ENCODE assay signal across 1 cellular context in the genomic region with DNA sequence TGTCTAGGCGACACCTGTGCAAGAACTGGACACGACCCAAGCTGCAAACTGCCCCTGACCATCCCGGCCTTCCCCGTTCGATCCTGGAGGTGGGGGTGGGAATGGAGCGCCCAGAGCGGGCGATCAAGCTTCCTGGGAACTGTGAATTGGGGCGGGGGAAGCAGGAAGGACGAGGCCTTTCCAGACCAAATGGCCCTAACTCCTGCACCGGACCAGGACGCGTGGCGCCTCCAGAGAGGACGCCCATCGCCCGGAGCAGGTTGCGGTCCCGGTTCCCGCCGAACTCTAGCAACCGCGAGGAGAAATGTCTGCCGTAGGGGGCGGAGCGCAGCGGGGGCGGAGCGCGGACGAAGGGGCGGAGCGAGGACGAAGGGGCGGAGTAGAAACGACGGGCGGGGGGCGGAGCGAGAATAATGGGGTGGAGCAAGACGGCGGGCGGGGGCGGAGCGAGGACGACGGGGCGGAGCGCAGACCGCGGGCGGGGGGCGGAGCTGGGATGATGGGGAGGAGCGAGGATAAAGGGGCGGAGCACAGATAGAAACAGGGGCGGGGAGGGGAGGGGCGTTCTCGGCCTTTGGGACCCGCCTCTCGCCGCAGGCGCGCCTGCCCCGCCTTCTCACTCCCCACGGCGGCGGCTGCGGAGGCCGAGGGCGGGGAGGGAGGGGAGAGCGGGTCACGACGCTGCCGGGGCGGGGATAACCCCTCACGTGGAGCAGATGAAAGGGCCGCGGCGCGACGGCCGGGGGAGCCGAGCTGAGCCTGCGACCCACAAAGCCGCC.
TF ChIP-seq lines count a peak whose summit lies in the region.

A gene (plus strand): TSS at position 695 of the 779 bp plus-strand sequence. CDS start 195 bp downstream, outside the sequence.

TF ChIP-seq in HepG2, 621 proteins besides CTCF, POLR2A, EP300 and RAD21 (continued from another document and continues in another):
- TF ChIP-seq ZNF562 (CRISPR knock-in tag; IDR thresholded peaks at IDR 0.05; ENCODE audit: borderline replicate concordance) = no peak
- peak; percentile 43; the same call in 1 of the 2 replicates for TF ChIP-seq ARNT2 (CRISPR knock-in tag; IDR thresholded peaks at IDR 0.05; ENCODE audit: low read depth)
- TF ChIP-seq, protein P1, sequence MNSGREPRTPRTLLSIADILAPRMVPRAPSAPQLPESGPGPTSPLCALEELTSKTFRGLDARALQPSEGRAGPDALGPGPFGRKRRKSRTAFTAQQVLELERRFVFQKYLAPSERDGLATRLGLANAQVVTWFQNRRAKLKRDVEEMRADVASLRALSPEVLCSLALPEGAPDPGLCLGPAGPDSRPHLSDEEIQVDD (CRISPR knock-in tag; IDR thresholded peaks at IDR 0.05; ENCODE audit: borderline replicate concordance) = no peak
- TF ChIP-seq, protein P2, sequence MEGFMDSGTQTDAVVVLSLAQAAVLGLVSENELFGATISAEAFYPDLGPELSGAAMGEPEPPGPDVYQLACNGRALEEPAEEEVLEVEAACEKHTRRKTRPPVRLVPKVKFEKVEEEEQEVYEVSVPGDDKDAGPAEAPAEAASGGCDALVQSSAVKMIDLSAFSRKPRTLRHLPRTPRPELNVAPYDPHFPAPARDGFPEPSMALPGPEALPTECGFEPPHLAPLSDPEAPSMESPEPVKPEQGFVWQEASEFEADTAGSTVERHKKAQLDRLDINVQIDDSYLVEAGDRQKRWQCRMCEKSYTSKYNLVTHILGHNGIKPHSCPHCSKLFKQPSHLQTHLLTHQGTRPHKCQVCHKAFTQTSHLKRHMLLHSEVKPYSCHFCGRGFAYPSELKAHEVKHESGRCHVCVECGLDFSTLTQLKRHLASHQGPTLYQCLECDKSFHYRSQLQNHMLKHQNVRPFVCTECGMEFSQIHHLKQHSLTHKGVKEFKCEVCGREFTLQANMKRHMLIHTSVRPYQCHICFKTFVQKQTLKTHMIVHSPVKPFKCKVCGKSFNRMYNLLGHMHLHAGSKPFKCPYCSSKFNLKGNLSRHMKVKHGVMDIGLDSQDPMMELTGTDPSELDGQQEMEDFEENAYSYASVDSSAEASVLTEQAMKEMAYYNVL (CRISPR knock-in tag; IDR thresholded peaks at IDR 0.05; ENCODE audit: borderline replicate concordance) = no peak
- no peak for TF ChIP-seq ATM (IDR thresholded peaks at IDR 0.05; ENCODE audit: borderline replicate concordance)
- no peak; the same call in 1 of the 2 replicates for TF ChIP-seq NKX3-1 (CRISPR knock-in tag; IDR thresholded peaks at IDR 0.05)
- TF ChIP-seq ZSCAN31 (CRISPR knock-in tag; IDR thresholded peaks at IDR 0.05; ENCODE audit: low read depth) = peak; percentile 62; the same call in 1 of the 2 replicates
- TF ChIP-seq ZNF720 (CRISPR knock-in tag; IDR thresholded peaks at IDR 0.05) = no peak
- TF ChIP-seq YEATS2 (CRISPR knock-in tag; IDR thresholded peaks at IDR 0.05; ENCODE audit: borderline replicate concordance) = no peak
- TF ChIP-seq, protein P3, sequence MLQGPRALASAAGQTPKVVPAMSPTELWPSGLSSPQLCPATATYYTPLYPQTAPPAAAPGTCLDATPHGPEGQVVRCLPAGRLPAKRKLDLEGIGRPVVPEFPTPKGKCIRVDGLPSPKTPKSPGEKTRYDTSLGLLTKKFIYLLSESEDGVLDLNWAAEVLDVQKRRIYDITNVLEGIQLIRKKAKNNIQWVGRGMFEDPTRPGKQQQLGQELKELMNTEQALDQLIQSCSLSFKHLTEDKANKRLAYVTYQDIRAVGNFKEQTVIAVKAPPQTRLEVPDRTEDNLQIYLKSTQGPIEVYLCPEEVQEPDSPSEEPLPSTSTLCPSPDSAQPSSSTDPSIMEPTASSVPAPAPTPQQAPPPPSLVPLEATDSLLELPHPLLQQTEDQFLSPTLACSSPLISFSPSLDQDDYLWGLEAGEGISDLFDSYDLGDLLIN (CRISPR knock-in tag; IDR thresholded peaks at IDR 0.05; ENCODE audit: borderline replicate concordance) = no peak
- no peak for TF ChIP-seq SRY (CRISPR knock-in tag; IDR thresholded peaks at IDR 0.05)
- peak; percentile 82; the same call in 1 of the 2 replicates for TF ChIP-seq ZNF891 (CRISPR knock-in tag; IDR thresholded peaks at IDR 0.05)
- TF ChIP-seq, protein P4, sequence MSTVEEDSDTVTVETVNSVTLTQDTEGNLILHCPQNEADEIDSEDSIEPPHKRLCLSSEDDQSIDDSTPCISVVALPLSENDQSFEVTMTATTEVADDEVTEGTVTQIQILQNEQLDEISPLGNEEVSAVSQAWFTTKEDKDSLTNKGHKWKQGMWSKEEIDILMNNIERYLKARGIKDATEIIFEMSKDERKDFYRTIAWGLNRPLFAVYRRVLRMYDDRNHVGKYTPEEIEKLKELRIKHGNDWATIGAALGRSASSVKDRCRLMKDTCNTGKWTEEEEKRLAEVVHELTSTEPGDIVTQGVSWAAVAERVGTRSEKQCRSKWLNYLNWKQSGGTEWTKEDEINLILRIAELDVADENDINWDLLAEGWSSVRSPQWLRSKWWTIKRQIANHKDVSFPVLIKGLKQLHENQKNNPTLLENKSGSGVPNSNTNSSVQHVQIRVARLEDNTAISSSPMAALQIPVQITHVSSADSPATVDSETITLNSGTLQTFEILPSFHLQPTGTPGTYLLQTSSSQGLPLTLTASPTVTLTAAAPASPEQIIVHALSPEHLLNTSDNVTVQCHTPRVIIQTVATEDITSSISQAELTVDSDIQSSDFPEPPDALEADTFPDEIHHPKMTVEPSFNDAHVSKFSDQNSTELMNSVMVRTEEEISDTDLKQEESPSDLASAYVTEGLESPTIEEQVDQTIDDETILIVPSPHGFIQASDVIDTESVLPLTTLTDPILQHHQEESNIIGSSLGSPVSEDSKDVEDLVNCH (CRISPR knock-in tag; IDR thresholded peaks at IDR 0.05) = no peak
- no peak for TF ChIP-seq ZNF460 (CRISPR knock-in tag; IDR thresholded peaks at IDR 0.05; ENCODE audit: borderline replicate concordance)
- TF ChIP-seq, protein P5, sequence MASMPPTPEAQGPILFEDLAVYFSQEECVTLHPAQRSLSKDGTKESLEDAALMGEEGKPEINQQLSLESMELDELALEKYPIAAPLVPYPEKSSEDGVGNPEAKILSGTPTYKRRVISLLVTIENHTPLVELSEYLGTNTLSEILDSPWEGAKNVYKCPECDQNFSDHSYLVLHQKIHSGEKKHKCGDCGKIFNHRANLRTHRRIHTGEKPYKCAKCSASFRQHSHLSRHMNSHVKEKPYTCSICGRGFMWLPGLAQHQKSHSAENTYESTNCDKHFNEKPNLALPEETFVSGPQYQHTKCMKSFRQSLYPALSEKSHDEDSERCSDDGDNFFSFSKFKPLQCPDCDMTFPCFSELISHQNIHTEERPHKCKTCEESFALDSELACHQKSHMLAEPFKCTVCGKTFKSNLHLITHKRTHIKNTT (CRISPR knock-in tag; IDR thresholded peaks at IDR 0.05) = no peak
- TF ChIP-seq ZFP1 (CRISPR knock-in tag; IDR thresholded peaks at IDR 0.05) = no peak
- TF ChIP-seq RBAK (CRISPR knock-in tag; IDR thresholded peaks at IDR 0.05) = 0 out of 2 replicates have a peak, but pooled peaks have one; percentile 37
- TF ChIP-seq, protein P6, sequence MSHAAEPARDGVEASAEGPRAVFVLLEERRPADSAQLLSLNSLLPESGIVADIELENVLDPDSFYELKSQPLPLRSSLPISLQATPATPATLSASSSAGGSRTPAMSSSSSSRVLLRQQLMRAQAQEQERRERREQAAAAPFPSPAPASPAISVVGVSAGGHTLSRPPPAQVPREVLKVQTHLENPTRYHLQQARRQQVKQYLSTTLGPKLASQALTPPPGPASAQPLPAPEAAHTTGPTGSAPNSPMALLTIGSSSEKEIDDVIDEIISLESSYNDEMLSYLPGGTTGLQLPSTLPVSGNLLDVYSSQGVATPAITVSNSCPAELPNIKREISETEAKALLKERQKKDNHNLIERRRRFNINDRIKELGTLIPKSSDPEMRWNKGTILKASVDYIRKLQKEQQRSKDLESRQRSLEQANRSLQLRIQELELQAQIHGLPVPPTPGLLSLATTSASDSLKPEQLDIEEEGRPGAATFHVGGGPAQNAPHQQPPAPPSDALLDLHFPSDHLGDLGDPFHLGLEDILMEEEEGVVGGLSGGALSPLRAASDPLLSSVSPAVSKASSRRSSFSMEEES (CRISPR knock-in tag; IDR thresholded peaks at IDR 0.05) = peak; percentile 73
- TF ChIP-seq ZNF552 (CRISPR knock-in tag; IDR thresholded peaks at IDR 0.05; ENCODE audit: borderline replicate concordance) = no peak
- TF ChIP-seq CCAR2 (optimal IDR thresholded peaks at IDR 0.05; ENCODE audit: low read depth, low read length) = no peak
- TF ChIP-seq BHLHE40 (IDR thresholded peaks at IDR 0.05; ENCODE audit: low read length) = peak; percentile 94
- TF ChIP-seq NCOA2 (CRISPR knock-in tag; IDR thresholded peaks at IDR 0.05) = peak; percentile 46; the same call in 1 of the 2 replicates
- TF ChIP-seq ZSCAN20 (CRISPR knock-in tag; IDR thresholded peaks at IDR 0.05; ENCODE audit: borderline replicate concordance) = peak; percentile 55; the same call in 1 of the 2 replicates
- TF ChIP-seq YEATS4 (CRISPR knock-in tag; IDR thresholded peaks at IDR 0.05; ENCODE audit: borderline replicate concordance) = peak; percentile 62; the same call in 1 of the 2 replicates
- no peak for TF ChIP-seq SMYD3 (CRISPR knock-in tag; IDR thresholded peaks at IDR 0.05)
- peak; percentile 50; the same call in 1 of the 2 replicates for TF ChIP-seq SP1 (IDR thresholded peaks at IDR 0.05)
- peak; percentile 76 for TF ChIP-seq SP1 (CRISPR knock-in tag; IDR thresholded peaks at IDR 0.05)
- no peak for TF ChIP-seq ZKSCAN5 (CRISPR knock-in tag; IDR thresholded peaks at IDR 0.05)
- TF ChIP-seq, protein P7, sequence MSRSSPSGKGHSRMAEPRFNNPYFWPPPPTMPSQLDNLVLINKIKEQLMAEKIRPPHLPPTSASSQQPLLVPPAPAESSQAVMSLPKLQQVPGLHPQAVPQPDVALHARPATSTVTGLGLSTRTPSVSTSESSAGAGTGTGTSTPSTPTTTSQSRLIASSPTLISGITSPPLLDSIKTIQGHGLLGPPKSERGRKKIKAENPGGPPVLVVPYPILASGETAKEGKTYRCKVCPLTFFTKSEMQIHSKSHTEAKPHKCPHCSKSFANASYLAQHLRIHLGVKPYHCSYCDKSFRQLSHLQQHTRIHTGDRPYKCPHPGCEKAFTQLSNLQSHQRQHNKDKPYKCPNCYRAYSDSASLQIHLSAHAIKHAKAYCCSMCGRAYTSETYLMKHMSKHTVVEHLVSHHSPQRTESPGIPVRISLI (CRISPR knock-in tag; IDR thresholded peaks at IDR 0.05; ENCODE audit: borderline replicate concordance) = no peak
- no peak for TF ChIP-seq GABPA (IDR thresholded peaks at IDR 0.05; ENCODE audit: low read depth, low read length)
- no peak for TF ChIP-seq GABPA (CRISPR knock-in tag; IDR thresholded peaks at IDR 0.05; ENCODE audit: low read depth)
- TF ChIP-seq, protein P8, sequence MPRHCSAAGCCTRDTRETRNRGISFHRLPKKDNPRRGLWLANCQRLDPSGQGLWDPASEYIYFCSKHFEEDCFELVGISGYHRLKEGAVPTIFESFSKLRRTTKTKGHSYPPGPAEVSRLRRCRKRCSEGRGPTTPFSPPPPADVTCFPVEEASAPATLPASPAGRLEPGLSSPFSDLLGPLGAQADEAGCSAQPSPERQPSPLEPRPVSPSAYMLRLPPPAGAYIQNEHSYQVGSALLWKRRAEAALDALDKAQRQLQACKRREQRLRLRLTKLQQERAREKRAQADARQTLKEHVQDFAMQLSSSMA (CRISPR knock-in tag; IDR thresholded peaks at IDR 0.05) = 0 out of 2 replicates have a peak, but pooled peaks have one; percentile 46
- TF ChIP-seq, protein P9, sequence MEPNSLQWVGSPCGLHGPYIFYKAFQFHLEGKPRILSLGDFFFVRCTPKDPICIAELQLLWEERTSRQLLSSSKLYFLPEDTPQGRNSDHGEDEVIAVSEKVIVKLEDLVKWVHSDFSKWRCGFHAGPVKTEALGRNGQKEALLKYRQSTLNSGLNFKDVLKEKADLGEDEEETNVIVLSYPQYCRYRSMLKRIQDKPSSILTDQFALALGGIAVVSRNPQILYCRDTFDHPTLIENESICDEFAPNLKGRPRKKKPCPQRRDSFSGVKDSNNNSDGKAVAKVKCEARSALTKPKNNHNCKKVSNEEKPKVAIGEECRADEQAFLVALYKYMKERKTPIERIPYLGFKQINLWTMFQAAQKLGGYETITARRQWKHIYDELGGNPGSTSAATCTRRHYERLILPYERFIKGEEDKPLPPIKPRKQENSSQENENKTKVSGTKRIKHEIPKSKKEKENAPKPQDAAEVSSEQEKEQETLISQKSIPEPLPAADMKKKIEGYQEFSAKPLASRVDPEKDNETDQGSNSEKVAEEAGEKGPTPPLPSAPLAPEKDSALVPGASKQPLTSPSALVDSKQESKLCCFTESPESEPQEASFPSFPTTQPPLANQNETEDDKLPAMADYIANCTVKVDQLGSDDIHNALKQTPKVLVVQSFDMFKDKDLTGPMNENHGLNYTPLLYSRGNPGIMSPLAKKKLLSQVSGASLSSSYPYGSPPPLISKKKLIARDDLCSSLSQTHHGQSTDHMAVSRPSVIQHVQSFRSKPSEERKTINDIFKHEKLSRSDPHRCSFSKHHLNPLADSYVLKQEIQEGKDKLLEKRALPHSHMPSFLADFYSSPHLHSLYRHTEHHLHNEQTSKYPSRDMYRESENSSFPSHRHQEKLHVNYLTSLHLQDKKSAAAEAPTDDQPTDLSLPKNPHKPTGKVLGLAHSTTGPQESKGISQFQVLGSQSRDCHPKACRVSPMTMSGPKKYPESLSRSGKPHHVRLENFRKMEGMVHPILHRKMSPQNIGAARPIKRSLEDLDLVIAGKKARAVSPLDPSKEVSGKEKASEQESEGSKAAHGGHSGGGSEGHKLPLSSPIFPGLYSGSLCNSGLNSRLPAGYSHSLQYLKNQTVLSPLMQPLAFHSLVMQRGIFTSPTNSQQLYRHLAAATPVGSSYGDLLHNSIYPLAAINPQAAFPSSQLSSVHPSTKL (CRISPR knock-in tag; IDR thresholded peaks at IDR 0.05) = peak; percentile 75
- TF ChIP-seq ZNF17 (CRISPR knock-in tag; IDR thresholded peaks at IDR 0.05) = no peak
- 0 out of 2 replicates have a peak, but pooled peaks have one; percentile 11 for TF ChIP-seq ZBTB7B (CRISPR knock-in tag; IDR thresholded peaks at IDR 0.05)
- TF ChIP-seq, protein P10, sequence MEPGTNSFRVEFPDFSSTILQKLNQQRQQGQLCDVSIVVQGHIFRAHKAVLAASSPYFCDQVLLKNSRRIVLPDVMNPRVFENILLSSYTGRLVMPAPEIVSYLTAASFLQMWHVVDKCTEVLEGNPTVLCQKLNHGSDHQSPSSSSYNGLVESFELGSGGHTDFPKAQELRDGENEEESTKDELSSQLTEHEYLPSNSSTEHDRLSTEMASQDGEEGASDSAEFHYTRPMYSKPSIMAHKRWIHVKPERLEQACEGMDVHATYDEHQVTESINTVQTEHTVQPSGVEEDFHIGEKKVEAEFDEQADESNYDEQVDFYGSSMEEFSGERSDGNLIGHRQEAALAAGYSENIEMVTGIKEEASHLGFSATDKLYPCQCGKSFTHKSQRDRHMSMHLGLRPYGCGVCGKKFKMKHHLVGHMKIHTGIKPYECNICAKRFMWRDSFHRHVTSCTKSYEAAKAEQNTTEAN (CRISPR knock-in tag; conservative IDR thresholded peaks at IDR 0.05) = no peak
- TF ChIP-seq, protein P11, sequence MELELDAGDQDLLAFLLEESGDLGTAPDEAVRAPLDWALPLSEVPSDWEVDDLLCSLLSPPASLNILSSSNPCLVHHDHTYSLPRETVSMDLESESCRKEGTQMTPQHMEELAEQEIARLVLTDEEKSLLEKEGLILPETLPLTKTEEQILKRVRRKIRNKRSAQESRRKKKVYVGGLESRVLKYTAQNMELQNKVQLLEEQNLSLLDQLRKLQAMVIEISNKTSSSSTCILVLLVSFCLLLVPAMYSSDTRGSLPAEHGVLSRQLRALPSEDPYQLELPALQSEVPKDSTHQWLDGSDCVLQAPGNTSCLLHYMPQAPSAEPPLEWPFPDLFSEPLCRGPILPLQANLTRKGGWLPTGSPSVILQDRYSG (CRISPR knock-in tag; IDR thresholded peaks at IDR 0.05) = no peak
- TF ChIP-seq ADNP (CRISPR knock-in tag; IDR thresholded peaks at IDR 0.05) = no peak
- no peak for TF ChIP-seq ZNF383 (CRISPR knock-in tag; IDR thresholded peaks at IDR 0.05; ENCODE audit: borderline replicate concordance)
- no peak for TF ChIP-seq ZNF264 (CRISPR knock-in tag; IDR thresholded peaks at IDR 0.05)
- no peak for TF ChIP-seq SETDB1 (CRISPR knock-in tag; IDR thresholded peaks at IDR 0.05; ENCODE audit: borderline replicate concordance)
- TF ChIP-seq ZSCAN12 (CRISPR knock-in tag; IDR thresholded peaks at IDR 0.05) = 0 out of 2 replicates have a peak, but pooled peaks have one; percentile 27
